8 cellular contexts compared by ENCODE assay signal in genomic region chr2:27085670-27086089, GRCh38. TPM values are rescaled to one million over a fixed set of nuclear protein-coding genes. Genes with fewer than 3 reads are reported as not detected.
DNase-seq lines count a peak whose midpoint lies in the region; ATAC-seq and TF ChIP-seq lines count a peak whose summit lies in the region.

No MANE protein-coding gene starts in this region.

- CTCF ChIA-PET in activated naive CD4-positive, alpha-beta T cell treated with anti-CD3 and anti-CD28 coated beads, Interleukin-2, amount 10 ng/mL, durations not matched to agents 7 days and 5 days (lab: Charles Lee) = interaction anchor here (1.0 to 1.4 kb wide), 4 partner anchors 11 to 124 kb away, joined by 4 to 7 read pairs (median 5); partner anchors contain the start of gene AGBL5

- H3F3A ChIP-seq in GM23338 (replicated peaks; ENCODE audit: low read depth) (peaks cover 8% of the 10 kb centered on the region; the same call in 1 of the 2 replicates), neural progenitor cell (ENCODE audit: low read depth) (peaks cover 23% of the 10 kb centered on the region)

- intact Hi-C loops in aorta (cut with DNase I) = loop anchor here (5.0 kb wide), 3 partner anchors 33 to 123 kb away; partner anchors contain the start of genes AGBL5 (in 1 of the 2) and PREB (in 1 of the 2)

- H3K27me3 Mint-ChIP-seq in GM23338 (ENCODE audit: insufficient read depth, low read depth, poor library complexity) (peaks cover 29% of the 10 kb centered on the region), neural progenitor cell (ENCODE audit: insufficient read depth, low read depth) (peaks cover 6% of the 10 kb centered on the region)
- H3K27me3 Mint-ChIP-seq in activated naive CD4-positive, alpha-beta T cell treated with anti-CD3 and anti-CD28 coated beads, Interleukin-2, amount 10 ng/mL, durations not matched to agents 7 days and 5 days = no peaks in the 10 kb centered on the region

- peaks cover 16% of the 10 kb centered on the region for H3K27me3 ChIP-seq in GM23338 (ENCODE audit: insufficient read depth)
- H3K27me3 ChIP-seq in neural progenitor cell = peaks cover 19% of the 10 kb centered on the region
- H3K27me3 ChIP-seq in aorta (ENCODE audit: control insufficient read depth in 1 of 2, insufficient read depth in 2 of 2, low read length in 1 of 2) = no peaks in the 10 kb centered on the region

- peak; percentile 65 for DNase-seq in GM23338 (ENCODE audit: low spot score)
- DNase-seq in NCI-H2171 treated with DMSO at 0.1 percent for 48 hours (lab: John Stamatoyannopoulos, UW) = peak; percentile 49
- peak; percentile 50 for DNase-seq in activated naive CD4-positive, alpha-beta T cell treated with anti-CD3 and anti-CD28 coated beads, Interleukin-2, amount 10 ng/mL, durations not matched to agents 7 days and 5 days
- DNase-seq in glomerular visceral epithelial cell (ENCODE audit: extremely low spot score) = peak; percentile 38
- peak; percentile 81 for DNase-seq in neural progenitor cell (ENCODE audit: low spot score)
- peak; percentile 88 to 92 for DNase-seq in aorta
- DNase-seq in T1000 (lab: John Stamatoyannopoulos, UW) = no peak

- H3K9me2 ChIP-seq in GM23338 (ENCODE audit: insufficient read depth) = no peaks in the 10 kb centered on the region

- no peaks in the 10 kb centered on the region for H3K36me3 ChIP-seq in ES-I3 (ENCODE audit: insufficient read depth, low read length)
- no peaks in the 10 kb centered on the region for H3K36me3 ChIP-seq in GM23338 (ENCODE audit: insufficient read depth)
- H3K36me3 ChIP-seq in neural progenitor cell = no peaks in the 10 kb centered on the region
- H3K36me3 ChIP-seq in aorta (ENCODE audit: control insufficient read depth in 1 of 2, insufficient read depth in 2 of 2, low read length in 1 of 2) = peaks cover 0 to 2% of the 10 kb centered on the region in 2 donors

- no peaks in the 10 kb centered on the region for H4K20me1 ChIP-seq in GM23338 (replicated peaks; ENCODE audit: insufficient read depth)
- no peaks in the 10 kb centered on the region for H4K20me1 ChIP-seq in neural progenitor cell (ENCODE audit: low read depth)

- peaks cover 34% of the 10 kb centered on the region for H3K4me1 Mint-ChIP-seq in GM23338
- peaks cover 66% of the 10 kb centered on the region for H3K4me1 Mint-ChIP-seq in activated naive CD4-positive, alpha-beta T cell treated with anti-CD3 and anti-CD28 coated beads, Interleukin-2, amount 10 ng/mL, durations not matched to agents 7 days and 5 days
- peaks cover 28% of the 10 kb centered on the region for H3K4me1 Mint-ChIP-seq in neural progenitor cell

- TF ChIP-seq CTCF in GM23338 (conservative IDR thresholded peaks at IDR 0.05; ENCODE audit: low read depth in 2 of 2) = peak; percentile 42 to 86
- peak; percentile 51 for TF ChIP-seq CTCF in neural progenitor cell (IDR thresholded peaks at IDR 0.05)

- H3K9me3 Mint-ChIP-seq in GM23338 (no peaks in the 10 kb centered on the region; the same call in 2 of the 3 replicates), neural progenitor cell (no peaks in the 10 kb centered on the region)
- no peaks in the 10 kb centered on the region for H3K9me3 Mint-ChIP-seq in activated naive CD4-positive, alpha-beta T cell treated with anti-CD3 and anti-CD28 coated beads, Interleukin-2, amount 10 ng/mL, durations not matched to agents 7 days and 5 days

- H3K27ac Mint-ChIP-seq in GM23338 = no peak overlapping the region
- peak overlapping the region; percentile 80 for H3K27ac Mint-ChIP-seq in activated naive CD4-positive, alpha-beta T cell treated with anti-CD3 and anti-CD28 coated beads, Interleukin-2, amount 10 ng/mL, durations not matched to agents 7 days and 5 days
- H3K27ac Mint-ChIP-seq in neural progenitor cell = no peak overlapping the region

- H3K36me3 Mint-ChIP-seq in GM23338 (ENCODE audit: low read depth) (no peaks in the 10 kb centered on the region), neural progenitor cell (no peaks in the 10 kb centered on the region)
- H3K36me3 Mint-ChIP-seq in activated naive CD4-positive, alpha-beta T cell treated with anti-CD3 and anti-CD28 coated beads, Interleukin-2, amount 10 ng/mL, durations not matched to agents 7 days and 5 days = peaks cover 4% of the 10 kb centered on the region

- H3K4me3 ChIP-seq in GM23338 = peak overlapping the region; percentile 87
- peak overlapping the region; percentile 61 for H3K4me3 ChIP-seq in neural progenitor cell
- peak overlapping the region; percentile 21 to 46 for H3K4me3 ChIP-seq in aorta (ENCODE audit: low read length in 2 of 2)

- H3K4me2 ChIP-seq in GM23338 = peak overlapping the region; percentile 91
- H3K4me2 ChIP-seq in neural progenitor cell = peak overlapping the region; percentile 97

- H3K4me1 ChIP-seq in ES-I3 (ENCODE audit: insufficient read depth, low read length) (peaks cover 4% of the 10 kb centered on the region; the same call in 1 of the 2 replicates), GM23338 (ENCODE audit: insufficient read depth) (peaks cover 15% of the 10 kb centered on the region), neural progenitor cell (peaks cover 15% of the 10 kb centered on the region), aorta (ENCODE audit: control insufficient read depth in 1 of 2, insufficient read depth in 2 of 2, low read length in 2 of 2) (no peaks in the 10 kb centered on the region)

- H3K79me2 ChIP-seq in GM23338 (replicated peaks; ENCODE audit: insufficient read depth) = no peaks in the 10 kb centered on the region
- H3K79me2 ChIP-seq in neural progenitor cell (ENCODE audit: low read depth) = peaks cover 3% of the 10 kb centered on the region

- 2 to 4% methylated on average over 38 of the region's 38 CpGs for WGBS in aorta, 2 donors

- peak overlapping the region; percentile 85 for H3K9ac ChIP-seq in ES-I3 (ENCODE audit: low read depth, low read length)
- H3K9ac ChIP-seq in neural progenitor cell = peak overlapping the region; percentile 49

- H3K27ac ChIP-seq in GM23338 (ENCODE audit: low read depth) (no peak overlapping the region), neural progenitor cell (no peak overlapping the region), aorta (ENCODE audit: low read depth in 1 of 2, low read length in 2 of 2) (peak overlapping the region in 1 of 2 donors; percentile 70)

- ATAC-seq in GM23338 (peak; percentile 19), aorta (ENCODE audit: low FRiP score) (peak; percentile 79)

- H3K4me3 Mint-ChIP-seq in GM23338 (peak overlapping the region; percentile 55), neural progenitor cell (peak overlapping the region; percentile 73)
- peak overlapping the region; percentile 80 for H3K4me3 Mint-ChIP-seq in activated naive CD4-positive, alpha-beta T cell treated with anti-CD3 and anti-CD28 coated beads, Interleukin-2, amount 10 ng/mL, durations not matched to agents 7 days and 5 days

- peak overlapping the region; percentile 99 for H2AFZ ChIP-seq in GM23338
- H2AFZ ChIP-seq in neural progenitor cell (replicated peaks) = peak overlapping the region; percentile 89

- H3K9me3 ChIP-seq in ES-I3 (ENCODE audit: control insufficient read depth, insufficient read depth, low read length) (no peaks in the 10 kb centered on the region), neural progenitor cell (ENCODE audit: low read depth) (no peaks in the 10 kb centered on the region), aorta (ENCODE audit: control insufficient read depth, low read length) (no peaks in the 10 kb centered on the region)

TF ChIP-seq in GM23338, 12 proteins besides CTCF, POLR2A, EP300 and RAD21 (continues in another document):
- peak; percentile 39 for TF ChIP-seq POLR2AphosphoS5 (IDR thresholded peaks at IDR 0.05; ENCODE audit: low read depth)
- TF ChIP-seq NANOG (IDR thresholded peaks at IDR 0.05; ENCODE audit: borderline replicate concordance) = no peak

RNA-seq across cellular contexts. Expression of gene KHK, which starts 0.9 kb away (rescaled TPM):
- 8.8 and 9.7 TPM in 2 replicates for total RNA-seq in GM23338 (2014; rRNA removed; shearing (Covaris generic))
- polyA plus RNA-seq in GM23338 (2016; fragmentation: Nextera tagmentation; extraction: Ambion mirVana) (8.4 and 9.7 TPM in 2 replicates), aorta (10 to 100 TPM in 1 of 2 donors, 1 to 10 TPM in 1; 6.0 to 38.7 TPM)
- total RNA-seq in neural progenitor cell (ENCODE audit: low replicate concordance) (3.3 and 5.0 TPM in 2 replicates), aorta (1 to 10 TPM; 3.4 to 5.1 TPM)

RNA-seq across cellular contexts. Expression of gene EMILIN1, which starts 7.3 kb away (rescaled TPM):
- 4.8 and 15.4 TPM in 2 replicates for total RNA-seq in GM23338 (2014; rRNA removed; shearing (Covaris generic))
- polyA plus RNA-seq in GM23338 (2016; fragmentation: Nextera tagmentation; extraction: Ambion mirVana) (3.2 and 4.5 TPM in 2 replicates), aorta (100 to 1,000 TPM in 1 of 2 donors, 10 to 100 TPM in 1; 50.0 to 249 TPM)
- total RNA-seq in neural progenitor cell (ENCODE audit: low replicate concordance) (0.15 and 5.1 TPM in 2 replicates), aorta (100 to 1,000 TPM; 180 to 200 TPM)

RNA-seq across cellular contexts. Expression of gene OST4, which starts 14.2 kb away (rescaled TPM):
- total RNA-seq in GM23338 (2014; rRNA removed; shearing (Covaris generic)) = 155 and 226 TPM in 2 replicates
- polyA plus RNA-seq in GM23338 (2016; fragmentation: Nextera tagmentation; extraction: Ambion mirVana) (568 and 617 TPM in 2 replicates), aorta (100 to 1,000 TPM; 531 to 750 TPM)
- total RNA-seq in neural progenitor cell (ENCODE audit: low replicate concordance) (84.6 and 256 TPM in 2 replicates), aorta (100 to 1,000 TPM; 219 to 260 TPM)

RNA-seq across cellular contexts. Expression of gene CGREF1, which starts 33.2 kb away (rescaled TPM):
- 2.3 and 4.1 TPM in 2 replicates for total RNA-seq in GM23338 (2014; rRNA removed; shearing (Covaris generic))
- polyA plus RNA-seq in GM23338 (2016; fragmentation: Nextera tagmentation; extraction: Ambion mirVana) (3.5 and 4.5 TPM in 2 replicates), aorta (1 to 10 TPM; 5.8 to 6.9 TPM)
- total RNA-seq in neural progenitor cell (ENCODE audit: low replicate concordance) (2.1 and 3.0 TPM in 2 replicates), aorta (1 to 10 TPM; 8.1 to 8.6 TPM)

RNA-seq across cellular contexts. Expression of gene AGBL5, which starts 34.2 kb away (rescaled TPM):
- total RNA-seq in GM23338 (2014; rRNA removed; shearing (Covaris generic)) = 31.3 and 32.9 TPM in 2 replicates
- polyA plus RNA-seq in GM23338 (2016; fragmentation: Nextera tagmentation; extraction: Ambion mirVana) (17.9 and 18.5 TPM in 2 replicates), aorta (10 to 100 TPM; 11.5 to 16.7 TPM)
- total RNA-seq in neural progenitor cell (ENCODE audit: low replicate concordance) (68.3 and 84.7 TPM in 2 replicates), aorta (10 to 100 TPM; 14.3 to 15.0 TPM)

Comparison
In these comparisons a context has a peak if more than half of its experiments do, and no peak if none do; other contexts are left out.
1. H3K4me3 ChIP-seq: peak in every context shown above with its lines; median percentile 87 in GM23338; 61 in neural progenitor cell; 34 in aorta.